Comparison of ENCODE assay signal across 18 cellular contexts in genomic region chr18:31659574-31660149, GRCh38. TPM values are rescaled to one million over a fixed set of nuclear protein-coding genes. Genes with fewer than 3 reads are reported as not detected.
DNase-seq lines count a peak whose midpoint lies in the region; ATAC-seq lines count a peak whose summit lies in the region.
"Had no signal": no experiment of that assay in that cellular context is flagged by ENCODE, and none has a peak within 500 bp of the region (broad histone marks: within the 10 kb centered on the region; RNA-seq: fewer than 3 reads in every experiment).

No MANE protein-coding gene starts in this region.

- H3K27ac Mint-ChIP-seq in activated naive CD4-positive, alpha-beta T cell treated with anti-CD3 and anti-CD28 coated beads, Interleukin-2, amount 50 U/mL, for 72 hours = peak overlapping the region; percentile 39 to 66
- peak overlapping the region; percentile 60 for H3K27ac Mint-ChIP-seq in activated CD4-positive, alpha-beta memory T cell treated with anti-CD3 and anti-CD28 coated beads for 36 hours

- POLR2A ChIA-PET in activated CD4-positive, alpha-beta memory T cell treated with anti-CD3 and anti-CD28 coated beads for 36 hours (lab: Charles Lee) = interaction anchor here (0.9 kb wide), 1 partner anchor 10 kb away, joined by 4 read pairs; no protein-coding TSS in a partner anchor

- intact Hi-C loops in activated CD4-positive, alpha-beta memory T cell treated with anti-CD3 and anti-CD28 coated beads for 36 hours (cut with micrococcal nuclease) = loop anchor here (1.0 to 10.0 kb wide), 6 partner anchors 13 to 433 kb away; partner anchors contain the start of gene TRAPPC8

- H3K36me3 Mint-ChIP-seq in activated naive CD4-positive, alpha-beta T cell treated with anti-CD3 and anti-CD28 coated beads, Interleukin-2, amount 50 U/mL, for 72 hours = peaks cover 0 to 10% of the 10 kb centered on the region in 2 donors
- peaks cover 1% of the 10 kb centered on the region for H3K36me3 Mint-ChIP-seq in activated CD4-positive, alpha-beta memory T cell treated with anti-CD3 and anti-CD28 coated beads for 36 hours
- H3K36me3 Mint-ChIP-seq: IgD-negative memory B cell had no signal

- no peaks in the 10 kb centered on the region for H3K9me3 Mint-ChIP-seq in activated naive CD4-positive, alpha-beta T cell treated with anti-CD3 and anti-CD28 coated beads, Interleukin-2, amount 50 U/mL, for 72 hours
- no peaks in the 10 kb centered on the region for H3K9me3 Mint-ChIP-seq in activated CD4-positive, alpha-beta memory T cell treated with anti-CD3 and anti-CD28 coated beads for 36 hours
- H3K9me3 Mint-ChIP-seq: IgD-negative memory B cell; T-helper 1 cell treated with Interleukin-12 subunit alpha and Interleukin-12 subunit beta and Interleukin-4 antibody, amounts not matched to agents 30 μg/mL and 1 μg/mL, for 36 hours had no signal

- CTCF ChIA-PET in activated CD4-positive, alpha-beta memory T cell treated with anti-CD3 and anti-CD28 coated beads for 36 hours (lab: Charles Lee) = interaction anchor here (1.2 to 1.6 kb wide), 2 partner anchors 25 kb away, joined by 3 to 8 read pairs; partner anchors contain the start of gene B4GALT6

- peaks cover 2% of the 10 kb centered on the region for H3K27me3 Mint-ChIP-seq in activated CD4-positive, alpha-beta memory T cell treated with anti-CD3 and anti-CD28 coated beads for 36 hours

- no peak overlapping the region for H3K4me3 Mint-ChIP-seq in activated CD4-positive, alpha-beta memory T cell treated with anti-CD3 and anti-CD28 coated beads for 36 hours
- H3K4me3 Mint-ChIP-seq: mesothelial cell of epicardium had no signal

- DNase-seq in activated naive CD4-positive, alpha-beta T cell treated with anti-CD3 and anti-CD28 coated beads, Interleukin-2, amount 50 U/mL, for 72 hours (ENCODE audit: low spot score in 2 of 2) = no peak
- DNase-seq in activated naive CD4-positive, alpha-beta T cell (lab: John Stamatoyannopoulos, UW) = no peak
- DNase-seq in activated CD4-positive, alpha-beta memory T cell treated with anti-CD3 and anti-CD28 coated beads for 36 hours = no peak
- peak; percentile 73 for DNase-seq in kidney tubule cell (ENCODE audit: low spot score)
- DNase-seq in superior temporal gyrus (ENCODE audit: extremely low spot score) = no peak
- DNase-seq in GDM1 (lab: John Stamatoyannopoulos, UW) = no peak
- DNase-seq: activated CD4-positive, CD25-positive, alpha-beta regulatory T cell treated with anti-CD3 and anti-CD28 coated beads, Interleukin-2, amount 50 U/mL, for 72 hours; COR-L47; GM23248; kidney; NCI-H1930; NCI-H446 treated with DMSO at 0.1 percent for 48 hours; SIG-M5 had no signal

- no peak for ATAC-seq in activated naive CD4-positive, alpha-beta T cell treated with anti-CD3 and anti-CD28 coated beads, Interleukin-2, amount 50 U/mL, for 72 hours
- ATAC-seq in GM21367 (IDR thresholded peaks at IDR 0.05; ENCODE audit: unreplicated experiment) (no peak), HG03097 (IDR thresholded peaks at IDR 0.05; ENCODE audit: low FRiP score, unreplicated experiment) (no peak)

- H3K4me1 Mint-ChIP-seq in activated CD4-positive, alpha-beta memory T cell treated with anti-CD3 and anti-CD28 coated beads for 36 hours (ENCODE audit: low read depth) = peaks cover 23% of the 10 kb centered on the region

RNA-seq across cellular contexts. Expression of gene B4GALT6, which starts 24.7 kb away (rescaled TPM):
- total RNA-seq in activated naive CD4-positive, alpha-beta T cell treated with anti-CD3 and anti-CD28 coated beads, Interleukin-2, amount 50 U/mL, for 72 hours = 1 to 10 TPM in 1 of 2 donors, under 1 TPM in 1; 0.64 to 7.7 TPM
- total RNA-seq in activated CD4-positive, alpha-beta memory T cell treated with anti-CD3 and anti-CD28 coated beads for 36 hours = 1 to 10 TPM; 2.6 to 3.3 TPM
